Comparison of ENCODE assay signal across 10 cellular contexts in the genomic region with DNA sequence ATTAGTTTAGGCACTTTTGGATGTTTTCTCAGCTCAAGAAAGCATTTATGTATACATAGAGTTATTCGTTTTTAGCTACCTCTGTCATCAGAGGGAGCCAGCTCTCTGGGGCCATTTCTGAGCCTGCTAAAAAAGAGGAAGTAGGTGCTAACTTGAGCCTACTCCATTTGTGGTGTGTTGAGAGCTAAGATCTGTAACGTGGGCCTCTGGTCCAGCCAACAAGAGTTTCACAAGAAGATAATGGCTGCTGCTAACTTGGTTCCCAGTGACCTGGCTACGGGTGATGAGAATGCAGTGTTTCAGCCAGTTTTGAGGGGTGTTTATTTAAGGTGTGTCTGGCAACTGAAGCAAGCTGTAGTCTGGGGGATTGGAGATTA.
DNase-seq lines count a peak whose midpoint lies in the region; ATAC-seq lines count a peak whose summit lies in the region.
"Had no signal": no experiment of that assay in that cellular context is flagged by ENCODE, and none has a peak within 500 bp of the region (broad histone marks: within the 10 kb centered on the region; RNA-seq: fewer than 3 reads in every experiment).

No MANE protein-coding gene starts in this region.

- DNase-seq in GDM1 (lab: John Stamatoyannopoulos, UW): peak; percentile 60
- peak; percentile 86 for DNase-seq in RPMI8226
- DNase-seq in foreskin melanocyte: no peak
- DNase-seq in glomerular visceral epithelial cell (ENCODE audit: extremely low spot score): no peak
- no peak for DNase-seq in activated CD4-positive, CD25-positive, alpha-beta regulatory T cell treated with anti-CD3 and anti-CD28 coated beads, Interleukin-2, amount 50 U/mL, for 72 hours
- no peak for DNase-seq in dedifferentiated amniotic fluid mesenchymal stem cell (ENCODE audit: extremely low spot score)
- DNase-seq: C1 segment of cervical spinal cord; stimulated activated CD4-positive, alpha-beta T cell treated with anti-CD3 and anti-CD28 coated beads, Interleukin-4, amount 100 ng/mL, for 24 hours had no signal

- ATAC-seq in GM19455 (IDR thresholded peaks at IDR 0.05; ENCODE audit: unreplicated experiment) (peak; percentile 75), HG03097 (IDR thresholded peaks at IDR 0.05; ENCODE audit: low FRiP score, unreplicated experiment) (peak; percentile 50)

Comparison
In these comparisons a context has a peak if more than half of its experiments do, and no peak if none do; other contexts are left out.
1. DNase-seq: peak in GDM1 (single experiment) and RPMI8226 (single experiment); none in foreskin melanocyte (single experiment), glomerular visceral epithelial cell (single experiment), activated CD4-positive, CD25-positive, alpha-beta regulatory T cell treated with anti-CD3 and anti-CD28 coated beads, Interleukin-2, amount 50 U/mL, for 72 hours (single experiment) and dedifferentiated amniotic fluid mesenchymal stem cell (single experiment).